1 cellular context compared by ENCODE assay signal in the genomic region with DNA sequence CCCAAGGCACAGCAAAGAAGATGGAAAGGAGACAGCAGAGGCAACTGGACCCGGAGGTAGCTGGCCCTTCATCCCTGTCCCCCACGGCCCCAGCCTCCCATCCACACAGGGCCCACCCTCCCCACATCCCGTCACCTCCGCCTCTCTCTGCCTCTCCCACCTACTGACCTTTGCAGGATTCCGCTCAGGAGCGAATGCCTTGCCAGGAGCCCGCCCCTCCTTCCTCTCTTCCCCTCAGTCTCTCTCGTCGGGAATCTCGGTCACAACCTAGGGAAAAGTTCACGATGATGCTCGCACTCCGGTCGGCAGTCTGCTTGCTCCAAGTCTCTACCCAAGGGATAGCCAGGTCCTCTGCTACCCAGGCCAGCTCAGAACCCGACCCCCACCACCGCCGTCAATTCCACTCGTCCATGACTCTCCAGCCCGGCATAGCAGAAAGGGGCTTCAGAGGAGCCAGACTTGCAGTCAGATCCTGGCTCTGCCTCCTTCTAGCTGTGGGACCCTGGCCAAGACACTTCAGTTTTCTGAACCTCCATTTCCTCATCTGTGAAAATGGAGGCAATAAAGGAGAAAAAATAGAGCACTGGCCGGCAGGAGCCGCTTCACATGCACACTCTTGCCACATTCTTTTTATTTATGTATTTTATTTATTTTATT.
TF ChIP-seq lines count a peak whose summit lies in the region.

No MANE protein-coding gene starts in this region.

TF ChIP-seq in HepG2, 621 proteins besides CTCF, POLR2A, EP300 and RAD21:
- TF ChIP-seq ZNF24 (IDR thresholded peaks at IDR 0.05): no peak
- TF ChIP-seq MBNL3 (CRISPR knock-in tag; conservative IDR thresholded peaks at IDR 0.05): no peak
- no peak for TF ChIP-seq GFI1 (CRISPR knock-in tag; IDR thresholded peaks at IDR 0.05; ENCODE audit: borderline replicate concordance)
- TF ChIP-seq ZNF839 (CRISPR knock-in tag; IDR thresholded peaks at IDR 0.05; ENCODE audit: borderline replicate concordance): no peak
- no peak for TF ChIP-seq ZNF766 (CRISPR knock-in tag; IDR thresholded peaks at IDR 0.05; ENCODE audit: borderline replicate concordance)
- no peak for TF ChIP-seq ZSCAN30 (CRISPR knock-in tag; IDR thresholded peaks at IDR 0.05)
- TF ChIP-seq, protein P1, sequence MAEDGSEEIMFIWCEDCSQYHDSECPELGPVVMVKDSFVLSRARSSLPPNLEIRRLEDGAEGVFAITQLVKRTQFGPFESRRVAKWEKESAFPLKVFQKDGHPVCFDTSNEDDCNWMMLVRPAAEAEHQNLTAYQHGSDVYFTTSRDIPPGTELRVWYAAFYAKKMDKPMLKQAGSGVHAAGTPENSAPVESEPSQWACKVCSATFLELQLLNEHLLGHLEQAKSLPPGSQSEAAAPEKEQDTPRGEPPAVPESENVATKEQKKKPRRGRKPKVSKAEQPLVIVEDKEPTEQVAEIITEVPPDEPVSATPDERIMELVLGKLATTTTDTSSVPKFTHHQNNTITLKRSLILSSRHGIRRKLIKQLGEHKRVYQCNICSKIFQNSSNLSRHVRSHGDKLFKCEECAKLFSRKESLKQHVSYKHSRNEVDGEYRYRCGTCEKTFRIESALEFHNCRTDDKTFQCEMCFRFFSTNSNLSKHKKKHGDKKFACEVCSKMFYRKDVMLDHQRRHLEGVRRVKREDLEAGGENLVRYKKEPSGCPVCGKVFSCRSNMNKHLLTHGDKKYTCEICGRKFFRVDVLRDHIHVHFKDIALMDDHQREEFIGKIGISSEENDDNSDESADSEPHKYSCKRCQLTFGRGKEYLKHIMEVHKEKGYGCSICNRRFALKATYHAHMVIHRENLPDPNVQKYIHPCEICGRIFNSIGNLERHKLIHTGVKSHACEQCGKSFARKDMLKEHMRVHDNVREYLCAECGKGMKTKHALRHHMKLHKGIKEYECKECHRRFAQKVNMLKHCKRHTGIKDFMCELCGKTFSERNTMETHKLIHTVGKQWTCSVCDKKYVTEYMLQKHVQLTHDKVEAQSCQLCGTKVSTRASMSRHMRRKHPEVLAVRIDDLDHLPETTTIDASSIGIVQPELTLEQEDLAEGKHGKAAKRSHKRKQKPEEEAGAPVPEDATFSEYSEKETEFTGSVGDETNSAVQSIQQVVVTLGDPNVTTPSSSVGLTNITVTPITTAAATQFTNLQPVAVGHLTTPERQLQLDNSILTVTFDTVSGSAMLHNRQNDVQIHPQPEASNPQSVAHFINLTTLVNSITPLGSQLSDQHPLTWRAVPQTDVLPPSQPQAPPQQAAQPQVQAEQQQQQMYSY (CRISPR knock-in tag; IDR thresholded peaks at IDR 0.05): no peak
- TF ChIP-seq NR2F6 (IDR thresholded peaks at IDR 0.05): no peak
- TF ChIP-seq NR2F6 (CRISPR knock-in tag; IDR thresholded peaks at IDR 0.05): no peak
- TF ChIP-seq SMAD1 (CRISPR knock-in tag; IDR thresholded peaks at IDR 0.05; ENCODE audit: borderline replicate concordance, low read depth): no peak
- no peak for TF ChIP-seq ZNF543 (CRISPR knock-in tag; IDR thresholded peaks at IDR 0.05)
- TF ChIP-seq HNF4G (IDR thresholded peaks at IDR 0.05; ENCODE audit: borderline replicate concordance, low read depth, low read length): no peak
- no peak for TF ChIP-seq HNF4G (CRISPR knock-in tag; IDR thresholded peaks at IDR 0.05; ENCODE audit: borderline replicate concordance, low read depth)
TF ChIP-seq in HepG2: peak in this region for 0.
